ENCODE assay signal across 22 cellular contexts in genomic region chr9:111610149-111610548, GRCh38. TPM values are rescaled to one million over a fixed set of nuclear protein-coding genes. Genes with fewer than 3 reads are reported as not detected.
DNase-seq lines count a peak whose midpoint lies in the region; ATAC-seq and TF ChIP-seq lines count a peak whose summit lies in the region.
"Had no signal": no experiment of that assay in that cellular context is flagged by ENCODE, and none has a peak within 500 bp of the region (broad histone marks: within the 10 kb centered on the region; RNA-seq: fewer than 3 reads in every experiment).

No MANE protein-coding gene starts in this region.

- H3F3A ChIP-seq in PC-9 (ENCODE audit: insufficient read depth, low read depth) = peaks cover 9% of the 10 kb centered on the region; the same call in 1 of the 2 replicates

- WGBS in prostate gland = 22% methylated on average over 5 of the region's 5 CpGs

- no peaks in the 10 kb centered on the region for H3K79me2 ChIP-seq in PC-9 (ENCODE audit: low read depth)

- TF ChIP-seq POLR2A in prostate gland (IDR thresholded peaks at IDR 0.05) = no peak

- peak overlapping the region; percentile 45 for H3K4me2 ChIP-seq in PC-9
- H3K4me2 ChIP-seq: KMS-11 had no signal

- H3K9me3 ChIP-seq in PC-9 (ENCODE audit: insufficient read depth, low read depth) (0 out of 2 replicates have a peak, but pooled peaks cover 5% of the 10 kb centered on the region), prostate gland (no peaks in the 10 kb centered on the region)
- H3K9me3 ChIP-seq: Peyer's patch, SJSA1 had no signal

- no TSS peak for BruUV-seq in PC-9 (replicated peaks; lab: Mats Ljungman, UMichigan)

- H3K4me1 ChIP-seq in PC-9 (replicated peaks; ENCODE audit: insufficient read depth) = peaks cover 25% of the 10 kb centered on the region
- H3K4me1 ChIP-seq in prostate gland (replicated peaks) = no peaks in the 10 kb centered on the region
- H3K4me1 ChIP-seq: SJSA1 had no signal

- H3K27me3 ChIP-seq in PC-9 (ENCODE audit: insufficient read depth, low read depth) (no peaks in the 10 kb centered on the region), prostate gland (replicated peaks; ENCODE audit: insufficient read depth) (no peaks in the 10 kb centered on the region)
- H3K27me3 ChIP-seq: Peyer's patch, SJSA1 had no signal

- TF ChIP-seq CTCF in PC-9 (conservative IDR thresholded peaks at IDR 0.05) (no peak), epithelial cell of esophagus (IDR thresholded peaks at IDR 0.05; ENCODE audit: insufficient read depth, low read depth, low read length, missing control alignments) (no peak), prostate gland (IDR thresholded peaks at IDR 0.05) (no peak)

- no peak for ATAC-seq in HG02759 (IDR thresholded peaks at IDR 0.05; ENCODE audit: unreplicated experiment)
- no peak for ATAC-seq in GM18511 (IDR thresholded peaks at IDR 0.05; ENCODE audit: unreplicated experiment)

- 0 out of 2 replicates have a peak overlapping the region, but pooled peaks have one; percentile 45 for H2AFZ ChIP-seq in PC-9

- DNase-seq in PC-9 (no peak), epithelial cell of esophagus (ENCODE audit: low read depth) (peak; percentile 47), left kidney (ENCODE audit: low read depth, low spot score) (peak; percentile 19), prostate gland (ENCODE audit: low spot score) (peak; percentile 67), T-helper 9 cell (no peak)
- DNase-seq: Calu3; CD8-positive, alpha-beta memory T cell; GDM1; H9; IMR-90; NCI-H1105; NCI-H146; NCI-H2029 treated with DMSO at 0.1 percent for 48 hours; NCI-H226; NCI-H510A treated with DMSO at 0.1 percent for 48 hours; Peyer's patch had no signal

- H3K9me2 ChIP-seq in PC-9 (ENCODE audit: insufficient read depth) = no peaks in the 10 kb centered on the region

- H3K4me3 ChIP-seq in PC-9 (no peak overlapping the region), epithelial cell of esophagus (ENCODE audit: low read length) (no peak overlapping the region), prostate gland (no peak overlapping the region)
- H3K4me3 ChIP-seq: Peyer's patch, SJSA1 had no signal

- CTCF ChIA-PET in PC-9 (lab: Charles Lee) = interaction anchor here (0.6 to 0.7 kb wide), 3 partner anchors 9 to 948 kb away, joined by 3 to 7 read pairs (median 3); no protein-coding TSS in a partner anchor

- H4K20me1 ChIP-seq in PC-9 (ENCODE audit: insufficient read depth) = no peaks in the 10 kb centered on the region

- H3K27ac ChIP-seq in PC-9 (peak overlapping the region; percentile 74), prostate gland (peak overlapping the region; percentile 63 to 73)
- H3K27ac ChIP-seq: C4-2B, HL-60, KMS-11, Peyer's patch, SJSA1 had no signal

- POLR2A ChIA-PET in PC-9 (lab: Charles Lee; ENCODE audit: unreplicated experiment) = interaction anchor here (0.5 to 0.7 kb wide), 3 partner anchors 11 to 26 kb away, joined by 5 to 21 read pairs (median 7); partner anchors contain the start of gene DNAJC25

- intact Hi-C loops in PC-9 (cut with micrococcal nuclease; ENCODE audit: unreplicated experiment) (no loop called here), prostate gland (cut with DNase I) (no loop called here)

- H3K36me3 ChIP-seq in PC-9 (ENCODE audit: low read depth) (no peaks in the 10 kb centered on the region), prostate gland (no peaks in the 10 kb centered on the region)
- H3K36me3 ChIP-seq: Peyer's patch, SJSA1 had no signal

RNA-seq across cellular contexts. Expression of gene PTGR1, which starts 10.7 kb away (rescaled TPM):
- total RNA-seq in PC-9 (2021) (611 and 635 TPM in 2 replicates), prostate gland (100 to 1,000 TPM in 1 of 2 donors, 10 to 100 TPM in 1; 43.9 to 110 TPM)

RNA-seq across cellular contexts. Expression of gene DNAJC25, which starts 21.0 kb away (rescaled TPM):
- total RNA-seq in PC-9 (2021) (7.3 and 7.9 TPM in 2 replicates), prostate gland (10 to 100 TPM; 11.7 to 13.5 TPM)

RNA-seq across cellular contexts. Expression of gene GNG10, which starts 51.3 kb away (rescaled TPM):
- total RNA-seq in PC-9 (2021) (70.8 and 76.9 TPM in 2 replicates), prostate gland (10 to 100 TPM; 51.2 to 73.0 TPM)

Comparison
In these comparisons a context has a peak if more than half of its experiments do, and no peak if none do; other contexts are left out.
1. DNase-seq: peak in epithelial cell of esophagus (single experiment), left kidney (single experiment) and prostate gland (single experiment); none in PC-9 (0 of 2) and T-helper 9 cell (single experiment).